In the genomic region with DNA sequence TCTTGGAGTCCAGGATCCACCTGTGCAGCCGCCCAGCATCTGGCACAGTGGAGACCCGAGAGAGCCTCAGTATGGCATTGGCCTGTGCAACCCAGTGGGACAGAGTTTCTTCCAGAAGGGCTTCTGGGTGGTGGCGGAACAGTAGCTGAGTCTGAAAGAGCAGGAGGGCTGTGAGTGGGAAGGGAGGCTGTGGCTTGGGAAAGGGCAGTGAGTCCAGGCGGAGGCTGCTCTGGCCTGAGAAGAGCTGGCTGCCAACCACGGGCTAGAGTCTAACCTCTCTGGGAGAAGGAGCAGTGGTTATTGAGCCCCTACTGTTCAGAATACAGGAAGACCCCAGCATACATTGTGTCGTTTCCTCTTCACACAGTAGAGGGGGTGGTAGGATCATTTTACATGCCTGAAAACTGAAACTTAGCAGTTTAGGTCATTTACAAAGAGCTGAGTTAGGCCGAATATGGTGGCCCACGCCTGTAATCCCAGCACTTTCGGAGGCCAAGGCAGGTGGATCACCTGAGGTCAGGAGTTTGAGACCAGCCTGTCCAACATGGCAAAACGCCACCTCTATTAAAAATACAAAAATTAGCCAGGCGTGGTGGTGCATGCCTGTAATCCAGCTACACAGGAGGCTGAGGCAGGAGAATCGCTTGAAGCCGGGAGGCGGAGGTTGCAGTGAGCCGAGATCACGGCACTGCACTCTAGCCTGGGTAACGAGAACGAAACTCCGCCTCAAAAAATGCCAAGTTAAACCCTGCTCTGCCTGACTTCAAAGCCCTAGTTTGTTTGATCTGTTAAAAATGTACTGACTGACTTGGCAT, we compare ENCODE assay signal across 8 cellular contexts. TPM values are rescaled to one million over a fixed set of nuclear protein-coding genes. Genes with fewer than 3 reads are reported as not detected.
DNase-seq lines count a peak whose midpoint lies in the region; ATAC-seq and TF ChIP-seq lines count a peak whose summit lies in the region.

No MANE protein-coding gene starts in this region.

- no peak for TF ChIP-seq EP300 in gastroesophageal sphincter (IDR thresholded peaks at IDR 0.05)

- 41 to 58% methylated on average over 12 to 13 of the region's 19 CpGs for WGBS in gastroesophageal sphincter (ENCODE audit: low coverage in 1 of 2), 2 donors
- 56 to 70% (median 65%) methylated on average over 19 of the region's 19 CpGs for WGBS in psoas muscle, 3 donors

- H3K4me3 Mint-ChIP-seq in activated T-cell treated with anti-CD3 and anti-CD28 coated beads, Interleukin-2, amount 50 U/mL, for 24 hours, result peak overlapping the region; percentile 91

- TF ChIP-seq CTCF in gastroesophageal sphincter (IDR thresholded peaks at IDR 0.05), result peak in 3 of 4 experiments; percentile 43 to 61 (median 52)
- TF ChIP-seq CTCF in psoas muscle (IDR thresholded peaks at IDR 0.05), result peak; percentile 36

- peaks cover 80% of the 10 kb centered on the region for H3K36me3 Mint-ChIP-seq in activated T-cell treated with anti-CD3 and anti-CD28 coated beads, Interleukin-2, amount 50 U/mL, for 24 hours (ENCODE audit: low read depth)

- peaks cover 0 to 36% of the 10 kb centered on the region in 2 donors for H3K36me3 ChIP-seq in gastroesophageal sphincter
- peaks cover 0 to 41% of the 10 kb centered on the region in 2 donors for H3K36me3 ChIP-seq in psoas muscle (ENCODE audit: insufficient read depth in 1 of 2, low read depth in 1 of 2)

- peaks cover 76% of the 10 kb centered on the region for H3K4me1 Mint-ChIP-seq in activated T-cell treated with anti-CD3 and anti-CD28 coated beads, Interleukin-2, amount 50 U/mL, for 24 hours (ENCODE audit: low read depth)

- no peaks in the 10 kb centered on the region for H3K27me3 Mint-ChIP-seq in activated T-cell treated with anti-CD3 and anti-CD28 coated beads, Interleukin-2, amount 50 U/mL, for 24 hours

- peak; percentile 25 for DNase-seq in stimulated activated CD4-positive, alpha-beta T cell treated with anti-CD3 and anti-CD28 coated beads, Interleukin-4, amount 100 ng/mL, for 24 hours
- DNase-seq in stimulated activated CD4-positive, alpha-beta T cell treated with anti-CD3 and anti-CD28 coated beads, Interleukin-12 subunit alpha, Interleukin-12 subunit beta, amount 100 ng/mL, for 4 hours, result no peak
- peak; percentile 59 for DNase-seq in activated T-cell treated with anti-CD3 and anti-CD28 coated beads, Interleukin-2, amount 50 U/mL, for 24 hours
- DNase-seq in psoas muscle (no peak), KG1 (lab: John Stamatoyannopoulos, UW) (no peak), NCI-H128 (lab: John Stamatoyannopoulos, UW; ENCODE audit: unreplicated experiment) (no peak)

- H3K27ac ChIP-seq in gastroesophageal sphincter, result peak overlapping the region in 3 of 4 donors; percentile 14 to 87 (median 17)
- peak overlapping the region; percentile 8 for H3K27ac ChIP-seq in psoas muscle

- peaks cover 0 to 43% (median 27%) of the 10 kb centered on the region in 3 donors for H3K4me1 ChIP-seq in gastroesophageal sphincter
- H3K4me1 ChIP-seq in psoas muscle, result peaks cover 34% of the 10 kb centered on the region

- H3K27me3 ChIP-seq in gastroesophageal sphincter (no peaks in the 10 kb centered on the region), psoas muscle (ENCODE audit: insufficient read depth in 3 of 3, low read length in 2 of 3) (no peaks in the 10 kb centered on the region)

- H3K9me3 Mint-ChIP-seq in activated T-cell treated with anti-CD3 and anti-CD28 coated beads, Interleukin-2, amount 50 U/mL, for 24 hours, result no peaks in the 10 kb centered on the region

- TF ChIP-seq POLR2A in gastroesophageal sphincter (IDR thresholded peaks at IDR 0.05), result no peak

- peak overlapping the region; percentile 97 for H3K27ac Mint-ChIP-seq in activated T-cell treated with anti-CD3 and anti-CD28 coated beads, Interleukin-2, amount 50 U/mL, for 24 hours

- H3K9me3 ChIP-seq in gastroesophageal sphincter (no peaks in the 10 kb centered on the region), psoas muscle (no peaks in the 10 kb centered on the region)

- peak; percentile 34 for ATAC-seq in HG03460 (IDR thresholded peaks at IDR 0.05; ENCODE audit: unreplicated experiment)
- peak; percentile 35 for ATAC-seq in gastroesophageal sphincter
- no peak for ATAC-seq in psoas muscle

- H3K4me3 ChIP-seq in gastroesophageal sphincter (peak overlapping the region in 1 of 2 donors; percentile 20), psoas muscle (peak overlapping the region; percentile 27)

- intact Hi-C loops in psoas muscle (cut with DNase I), result loop anchor here in 1 of 2 donors (5.0 kb wide), 1 partner anchor 273 kb away; the partner anchor contains the start of gene HAPLN3

RNA-seq across cellular contexts. Expression of gene AEN, which starts 3.2 kb away (rescaled TPM):
- total RNA-seq in gastroesophageal sphincter (10 to 100 TPM; 11.0 to 23.4 (median 18.1) TPM), psoas muscle (10 to 100 TPM; 10.1 to 46.6 (median 27.8) TPM)
- 10 to 100 TPM; 25.6 to 35.2 (median 32.2) TPM for polyA plus RNA-seq in psoas muscle

RNA-seq across cellular contexts. Expression of gene ISG20, which starts 14.5 kb away (rescaled TPM):
- total RNA-seq in gastroesophageal sphincter, result 1 to 10 TPM; 2.5 to 8.7 (median 5.9) TPM
- total RNA-seq in psoas muscle, result 1 to 10 TPM; 2.5 to 5.0 (median 3.3) TPM
- polyA plus RNA-seq in psoas muscle, result 1 to 10 TPM; 1.1 to 7.4 (median 5.7) TPM

Comparison
In these comparisons a context has a peak if more than half of its experiments do, and no peak if none do; other contexts are left out.
1. DNase-seq: peak in stimulated activated CD4-positive, alpha-beta T cell treated with anti-CD3 and anti-CD28 coated beads, Interleukin-4, amount 100 ng/mL, for 24 hours (single experiment) and activated T-cell treated with anti-CD3 and anti-CD28 coated beads, Interleukin-2, amount 50 U/mL, for 24 hours (single experiment); none in stimulated activated CD4-positive, alpha-beta T cell treated with anti-CD3 and anti-CD28 coated beads, Interleukin-12 subunit alpha, Interleukin-12 subunit beta, amount 100 ng/mL, for 4 hours (single experiment), psoas muscle (0 of 2), KG1 (single experiment) and NCI-H128 (single experiment).
2. ATAC-seq: peak in HG03460 (single experiment) and gastroesophageal sphincter (single experiment); none in psoas muscle (0 of 4).